ENCODE assay signal across 30 cellular contexts in genomic region chr3:57147071-57147470, GRCh38. TPM values are rescaled to one million over a fixed set of nuclear protein-coding genes. Genes with fewer than 3 reads are reported as not detected.
"Had no signal": no experiment of that assay in that cellular context is flagged by ENCODE, and none has a peak within 500 bp of the region (broad histone marks: within the 10 kb centered on the region; RNA-seq: fewer than 3 reads in every experiment).

No MANE protein-coding gene starts in this region.

- H3K9me3 Mint-ChIP-seq: activated CD4-positive, alpha-beta memory T cell treated with anti-CD3 and anti-CD28 coated beads for 36 hours; activated CD4-positive, alpha-beta T cell treated with anti-CD3 and anti-CD28 coated beads, Interleukin-2, amount 10 ng/mL, durations not matched to agents 7 days and 5 days; activated naive CD4-positive, alpha-beta T cell treated with anti-CD3 and anti-CD28 coated beads, Interleukin-2, amount 10 ng/mL, durations not matched to agents 7 days and 5 days; activated naive CD8-positive, alpha-beta T cell treated with anti-CD3 and anti-CD28 coated beads, Interleukin-2, amount 50 U/mL, for 24 hours had no signal

- H3K27me3 ChIP-seq: brain microvascular endothelial cell, Peyer's patch had no signal

- H3K27ac Mint-ChIP-seq: activated CD4-positive, alpha-beta memory T cell treated with anti-CD3 and anti-CD28 coated beads for 36 hours; activated CD4-positive, alpha-beta T cell treated with anti-CD3 and anti-CD28 coated beads for 36 hours; activated CD4-positive, alpha-beta T cell treated with anti-CD3 and anti-CD28 coated beads, Interleukin-2, amount 10 ng/mL, durations not matched to agents 7 days and 5 days; activated naive CD4-positive, alpha-beta T cell treated with anti-CD3 and anti-CD28 coated beads, Interleukin-2, amount 10 ng/mL, durations not matched to agents 7 days and 5 days; activated naive CD8-positive, alpha-beta T cell; activated naive CD8-positive, alpha-beta T cell treated with anti-CD3 and anti-CD28 coated beads, Interleukin-2, amount 50 U/mL, for 24 hours had no signal

- H3K4me3 ChIP-seq: Peyer's patch, SJSA1 had no signal

- H3K27ac ChIP-seq: brain microvascular endothelial cell, Peyer's patch, SJSA1 had no signal

- ATAC-seq: activated CD4-positive, alpha-beta T cell treated with anti-CD3 and anti-CD28 coated beads for 36 hours; activated CD4-positive, CD25-positive, alpha-beta regulatory T cell treated with anti-CD3 and anti-CD28 coated beads, Interleukin-2, amount 50 U/mL, for 24 hours; activated naive CD8-positive, alpha-beta T cell treated with anti-CD3 and anti-CD28 coated beads, Interleukin-2, amount 50 U/mL, for 24 hours had no signal

- H3K9me3 ChIP-seq: Peyer's patch, SJSA1 had no signal

- H3K4me1 Mint-ChIP-seq: activated CD4-positive, alpha-beta T cell treated with anti-CD3 and anti-CD28 coated beads for 36 hours; activated CD4-positive, alpha-beta T cell treated with anti-CD3 and anti-CD28 coated beads, Interleukin-2, amount 10 ng/mL, durations not matched to agents 7 days and 5 days; activated naive CD4-positive, alpha-beta T cell treated with anti-CD3 and anti-CD28 coated beads, Interleukin-2, amount 10 ng/mL, durations not matched to agents 7 days and 5 days; activated naive CD8-positive, alpha-beta T cell treated with anti-CD3 and anti-CD28 coated beads, Interleukin-2, amount 50 U/mL, for 24 hours had no signal

- H3K4me3 Mint-ChIP-seq: activated CD4-positive, alpha-beta memory T cell treated with anti-CD3 and anti-CD28 coated beads for 36 hours; activated CD4-positive, alpha-beta T cell treated with anti-CD3 and anti-CD28 coated beads for 36 hours; activated CD4-positive, alpha-beta T cell treated with anti-CD3 and anti-CD28 coated beads, Interleukin-2, amount 10 ng/mL, durations not matched to agents 7 days and 5 days; activated naive CD4-positive, alpha-beta T cell treated with anti-CD3 and anti-CD28 coated beads, Interleukin-2, amount 10 ng/mL, durations not matched to agents 7 days and 5 days; activated naive CD8-positive, alpha-beta T cell; activated naive CD8-positive, alpha-beta T cell treated with anti-CD3 and anti-CD28 coated beads, Interleukin-2, amount 50 U/mL, for 24 hours had no signal

- H3K36me3 Mint-ChIP-seq: activated CD4-positive, alpha-beta memory T cell treated with anti-CD3 and anti-CD28 coated beads for 36 hours; activated naive CD4-positive, alpha-beta T cell treated with anti-CD3 and anti-CD28 coated beads, Interleukin-2, amount 10 ng/mL, durations not matched to agents 7 days and 5 days; activated naive CD8-positive, alpha-beta T cell had no signal

- H3K4me1 ChIP-seq: Peyer's patch, SJSA1 had no signal

- DNase-seq: activated CD4-positive, alpha-beta memory T cell treated with anti-CD3 and anti-CD28 coated beads for 36 hours; activated CD4-positive, alpha-beta T cell treated with anti-CD3 and anti-CD28 coated beads for 36 hours; activated CD4-positive, alpha-beta T cell treated with anti-CD3 and anti-CD28 coated beads, Interleukin-2, amount 10 ng/mL, durations not matched to agents 7 days and 5 days; activated CD8-positive, alpha-beta memory T cell treated with anti-CD3 and anti-CD28 coated beads, Interleukin-2, amount 50 U/mL, for 4 hours; activated effector memory CD4-positive, alpha-beta T cell treated with Interleukin-2 at 50 U/mL for 16 hours; activated naive CD4-positive, alpha-beta T cell treated with anti-CD3 and anti-CD28 coated beads, Interleukin-2, amount 10 ng/mL, durations not matched to agents 7 days and 5 days; activated naive CD8-positive, alpha-beta T cell treated with anti-CD3 and anti-CD28 coated beads, Interleukin-2, amount 50 U/mL, for 24 hours; activated T-cell treated with anti-CD3 and anti-CD28 coated beads, Interleukin-2, amount 50 U/mL, for 48 hours; amniotic stem cell; aorta; brain microvascular endothelial cell; central memory CD4-positive, alpha-beta T cell; Kasumi-1; KG1; NCI-H1092 treated with DMSO at 0.1 percent for 48 hours; NCI-H1694; NCI-H1930; NCI-H2081 treated with DMSO at 0.1 percent for 48 hours; NCI-H345; NCI-H524 treated with DMSO at 0.1 percent for 48 hours; Peyer's patch; RPMI8226; SHP77 treated with DMSO at 0.1 percent for 48 hours; SW 1271; T-helper 1 cell; T-helper 2 cell; T-helper 9 cell had no signal

- H3K36me3 ChIP-seq: brain microvascular endothelial cell, Peyer's patch, SJSA1 had no signal

RNA-seq across cellular contexts. Expression of gene IL17RD, which starts 18.1 kb away (rescaled TPM):
- total RNA-seq: activated CD4-positive, alpha-beta T cell treated with anti-CD3 and anti-CD28 coated beads, Interleukin-2, amount 10 ng/mL, durations not matched to agents 7 days and 5 days; SJSA1 had no signal

RNA-seq across cellular contexts. Expression of gene HESX1, which starts 52.7 kb away (rescaled TPM):
- total RNA-seq: Peyer's patch had no signal
